ENCODE assay signal across 8 cellular contexts in genomic region chr7:974820-975681, GRCh38. TPM values are rescaled to one million over a fixed set of nuclear protein-coding genes. Genes with fewer than 3 reads are reported as not detected.
DNase-seq lines count a peak whose midpoint lies in the region; ATAC-seq and TF ChIP-seq lines count a peak whose summit lies in the region.

Gene COX19, minus strand, starts transcription at chr7:975549. Its CDS starts 40 bp downstream, at chr7:975509.

- H3K27ac Mint-ChIP-seq in natural killer cell = peak within 1 kb of the TSS; percentile 89 to 93
- peak within 1 kb of the TSS; percentile 98 for H3K27ac Mint-ChIP-seq in stimulated activated naive B cell treated with anti-CD40 and anti-IgM and Interleukin-4, amounts not matched to agents 10 μg/mL and 1 μg/mL and 100 μg/mL, for 72 hours

- intact Hi-C loops in natural killer cell (cut with micrococcal nuclease) = no loop called here

- H3K27ac ChIP-seq in RWPE1 = peak within 1 kb of the TSS; percentile 86

- ATAC-seq in GM21723 (IDR thresholded peaks at IDR 0.05; ENCODE audit: unreplicated experiment) (peak; percentile 83), natural killer cell (peak; percentile 87 to 98 (median 89))
- peak; percentile 90 to 92 for ATAC-seq in stimulated activated naive B cell treated with anti-CD40 and anti-IgM and Interleukin-4, amounts not matched to agents 10 μg/mL and 1 μg/mL and 100 μg/mL, for 72 hours (replicated peaks)

- DNase-seq in DMS53 (lab: John Stamatoyannopoulos, UW) (peak; percentile 94), KG1 (lab: John Stamatoyannopoulos, UW) (peak; percentile 54), RWPE1 (ENCODE audit: low spot score) (peak; percentile 89), fibroblast of mammary gland (ENCODE audit: low read depth) (peak; percentile 82), natural killer cell (peak; percentile 86)
- peak; percentile 82 to 90 for DNase-seq in activated T-helper 1 cell treated with anti-CD3 and anti-CD28 coated beads, Interleukin-2, amount 50 U/mL, for 16 hours (ENCODE audit: low read depth in 1 of 2, low spot score in 1 of 2)
- DNase-seq in stimulated activated naive B cell treated with anti-CD40 and anti-IgM and Interleukin-4, amounts not matched to agents 10 μg/mL and 1 μg/mL and 100 μg/mL, for 72 hours = peak; percentile 86

- CTCF ChIA-PET in RWPE1 (lab: Yijun Ruan, JAX) = interaction anchor here (0.8 to 2.1 kb wide), 4 partner anchors 11 to 91 kb away, joined by 3 to 9 read pairs (median 4); no protein-coding TSS in a partner anchor

- H3K4me3 Mint-ChIP-seq in natural killer cell = peak within 1 kb of the TSS; percentile 90
- H3K4me3 Mint-ChIP-seq in stimulated activated naive B cell treated with anti-CD40 and anti-IgM and Interleukin-4, amounts not matched to agents 10 μg/mL and 1 μg/mL and 100 μg/mL, for 72 hours = peak within 1 kb of the TSS; percentile 96 to 99

- H3K4me3 ChIP-seq in fibroblast of mammary gland (ENCODE audit: control insufficient read depth, low read depth, low read length) = peak within 1 kb of the TSS; percentile 89

- H3K9me3 Mint-ChIP-seq in natural killer cell = no peaks in the 10 kb centered on the region
- H3K9me3 Mint-ChIP-seq in stimulated activated naive B cell treated with anti-CD40 and anti-IgM and Interleukin-4, amounts not matched to agents 10 μg/mL and 1 μg/mL and 100 μg/mL, for 72 hours = no peaks in the 10 kb centered on the region

- no peaks in the 10 kb centered on the region for H3K27me3 Mint-ChIP-seq in natural killer cell (ENCODE audit: low read depth in 2 of 2)
- H3K27me3 Mint-ChIP-seq in stimulated activated naive B cell treated with anti-CD40 and anti-IgM and Interleukin-4, amounts not matched to agents 10 μg/mL and 1 μg/mL and 100 μg/mL, for 72 hours = no peaks in the 10 kb centered on the region

- TF ChIP-seq CTCF in RWPE1 (conservative IDR thresholded peaks at IDR 0.05; ENCODE audit: low read depth) (no peak), fibroblast of mammary gland (conservative IDR thresholded peaks at IDR 0.05; ENCODE audit: control insufficient read depth, insufficient read depth, low read depth, low read length) (no peak), natural killer cell (IDR thresholded peaks at IDR 0.05) (no peak)

- peaks cover 17 to 21% of the 10 kb centered on the region in 2 donors for H3K4me1 Mint-ChIP-seq in natural killer cell
- peaks cover 23 to 42% of the 10 kb centered on the region in 2 donors for H3K4me1 Mint-ChIP-seq in stimulated activated naive B cell treated with anti-CD40 and anti-IgM and Interleukin-4, amounts not matched to agents 10 μg/mL and 1 μg/mL and 100 μg/mL, for 72 hours

- H3K36me3 Mint-ChIP-seq in natural killer cell = no peaks in the 10 kb centered on the region
- H3K36me3 Mint-ChIP-seq in stimulated activated naive B cell treated with anti-CD40 and anti-IgM and Interleukin-4, amounts not matched to agents 10 μg/mL and 1 μg/mL and 100 μg/mL, for 72 hours = peaks cover 15 to 27% of the 10 kb centered on the region in 2 donors

- POLR2A ChIA-PET in RWPE1 (lab: Yijun Ruan, JAX; ENCODE audit: low non-redundant PET) = interaction anchor here (0.5 to 0.7 kb wide), 3 partner anchors 15 to 242 kb away, joined by 3 to 4 read pairs (median 3); no protein-coding TSS in a partner anchor

RNA-seq across cellular contexts. Expression of gene COX19, which starts in this region (rescaled TPM):
- 10 to 100 TPM; 33.6 to 38.3 (median 33.6) TPM for total RNA-seq in natural killer cell

Comparison
In these comparisons a context has a peak if more than half of its experiments do, and no peak if none do; other contexts are left out.
1. Peak in every context shown above with its lines: DNase-seq, ATAC-seq, H3K4me3 ChIP-seq and H3K27ac ChIP-seq.